ENCODE assay signal across 9 cellular contexts in genomic region chr17:21282231-21282630, GRCh38. TPM values are rescaled to one million over a fixed set of nuclear protein-coding genes. Genes with fewer than 3 reads are reported as not detected.
DNase-seq lines count a peak whose midpoint lies in the region; ATAC-seq and TF ChIP-seq lines count a peak whose summit lies in the region.
"Had no signal": no experiment of that assay in that cellular context is flagged by ENCODE, and none has a peak within 500 bp of the region (broad histone marks: within the 10 kb centered on the region; RNA-seq: fewer than 3 reads in every experiment).

No MANE protein-coding gene starts in this region.

- no peaks in the 10 kb centered on the region for H3K9me3 Mint-ChIP-seq in nephron

- TF ChIP-seq CTCF in BJ (IDR thresholded peaks at IDR 0.05; ENCODE audit: insufficient read depth, low read depth, low read length) (no peak), nephron (IDR thresholded peaks at IDR 0.05; ENCODE audit: unreplicated experiment in 3 of 3) (no peak)

- peaks cover 37% of the 10 kb centered on the region for H3K27me3 Mint-ChIP-seq in nephron (ENCODE audit: low read depth)

- CTCF ChIA-PET in BJ (lab: Yijun Ruan, JAX), result interaction anchor here (0.8 to 2.0 kb wide), 7 partner anchors 12 to 231 kb away, joined by 3 to 12 read pairs (median 6); no protein-coding TSS in a partner anchor

- peaks cover 24% of the 10 kb centered on the region for H3K4me1 Mint-ChIP-seq in nephron

- no peak overlapping the region for H3K4me3 ChIP-seq in BJ (ENCODE audit: low read depth, low read length)

- no peak overlapping the region for H3K27ac Mint-ChIP-seq in nephron

- peak overlapping the region; percentile 75 to 84 (median 83) for H3K4me3 Mint-ChIP-seq in nephron

- POLR2A ChIA-PET in BJ (lab: Charles Lee), result no interaction called here

- ATAC-seq in GM21390 (IDR thresholded peaks at IDR 0.05; ENCODE audit: unreplicated experiment) (no peak), HG03175 (IDR thresholded peaks at IDR 0.05; ENCODE audit: unreplicated experiment) (no peak)

- H3K27me3 ChIP-seq in BJ (ENCODE audit: control insufficient read depth, insufficient read depth, low read length), result no peaks in the 10 kb centered on the region

- DNase-seq in BJ (ENCODE audit: low read depth) (peak; percentile 90), HT1080 (ENCODE audit: low read depth) (peak; percentile 96), dermis blood vessel endothelial cell (peak; percentile 66), NAMALWA (ENCODE audit: low spot score) (no peak), NCI-H2029 treated with DMSO at 0.1 percent for 48 hours (lab: John Stamatoyannopoulos, UW) (no peak)
- DNase-seq: effector memory CD4-positive, alpha-beta T cell had no signal

- H3K36me3 ChIP-seq in BJ (ENCODE audit: control insufficient read depth, insufficient read depth, low read length), result no peaks in the 10 kb centered on the region

- H3K36me3 Mint-ChIP-seq in nephron (ENCODE audit: low read depth), result no peaks in the 10 kb centered on the region

RNA-seq across cellular contexts. Expression of gene MAP2K3, which starts 2.3 kb away (rescaled TPM):
- polyA plus RNA-seq in BJ (2011; rRNA removed), result 22.9 and 41.8 TPM in 2 replicates
- 38.5 and 58.0 TPM in 2 replicates for polyA minus RNA-seq in BJ (2011; rRNA and poly(A)+ RNA removed)
- 22.0 and 23.4 TPM in 2 replicates for total RNA-seq in HT1080 (2014; rRNA removed; shearing (Covaris generic))
- polyA plus RNA-seq in HT1080 (2015; cell fraction: cytosol; rRNA removed), result 76.5 and 89.7 TPM in 2 replicates
- 50.3 and 60.2 TPM in 2 replicates for polyA plus RNA-seq in HT1080 (2015; cell fraction: nucleus; rRNA removed)
- total RNA-seq in dermis blood vessel endothelial cell, result 20.8 and 39.0 TPM in 2 replicates

RNA-seq across cellular contexts. Expression of gene NATD1, which starts 29.0 kb away (rescaled TPM):
- 7.9 and 13.3 TPM in 2 replicates for polyA plus RNA-seq in BJ (2011; rRNA removed)
- polyA minus RNA-seq in BJ (2011; rRNA and poly(A)+ RNA removed), result 9.0 and 9.1 TPM in 2 replicates
- total RNA-seq in HT1080 (2014; rRNA removed; shearing (Covaris generic)), result 0.47 and 0.88 TPM in 2 replicates
- polyA plus RNA-seq in HT1080 (2015; cell fraction: cytosol; rRNA removed), result 2.5 and 3.5 TPM in 2 replicates
- 2.9 and 3.1 TPM in 2 replicates for polyA plus RNA-seq in HT1080 (2015; cell fraction: nucleus; rRNA removed)
- total RNA-seq in dermis blood vessel endothelial cell, result 4.1 and 8.2 TPM in 2 replicates

Comparison
In these comparisons a context has a peak if more than half of its experiments do, and no peak if none do; other contexts are left out.
1. DNase-seq: peak in BJ (single experiment), HT1080 (single experiment) and dermis blood vessel endothelial cell (single experiment); none in NAMALWA (single experiment) and NCI-H2029 treated with DMSO at 0.1 percent for 48 hours (single experiment).